ENCODE assay signal across 16 cellular contexts in the genomic region with DNA sequence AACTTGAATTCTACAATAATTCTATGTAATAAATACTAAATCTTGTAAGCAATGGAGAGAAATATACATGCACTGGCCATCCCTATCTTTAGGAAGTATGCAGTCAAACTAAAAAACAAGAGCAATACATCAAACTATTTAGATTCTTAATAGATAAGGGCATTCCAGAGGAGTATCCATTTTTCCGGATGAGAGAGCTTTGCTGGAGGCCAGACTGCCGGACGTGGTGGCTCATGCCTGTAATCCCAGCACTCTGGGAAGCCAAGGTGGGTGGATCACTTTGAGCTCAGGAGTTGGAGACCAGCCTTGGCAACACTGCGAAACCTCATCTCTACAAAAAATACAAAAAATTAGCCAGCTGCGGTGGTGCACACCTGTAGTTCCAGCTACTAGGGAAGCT.
A peak's percentile ranks its signal among the peaks of the same experiment; 100 is the strongest.
DNase-seq lines count a peak whose midpoint lies in the region; TF ChIP-seq lines count a peak whose summit lies in the region.
"Had no signal": no experiment of that assay in that cellular context is flagged by ENCODE, and none has a peak within 500 bp of the region (broad histone marks: within the 10 kb centered on the region; RNA-seq: fewer than 3 reads in every experiment).

No MANE protein-coding gene starts in this region.

- H3K9me3 ChIP-seq in stomach = no peaks in the 10 kb centered on the region
- H3K9me3 ChIP-seq in vagina = no peaks in the 10 kb centered on the region
- H3K9me3 ChIP-seq: A549 had no signal

- H3K27me3 ChIP-seq in stomach (no peaks in the 10 kb centered on the region), vagina (no peaks in the 10 kb centered on the region)

- intact Hi-C loops in stomach (cut with DNase I; ENCODE audit: low total_unique reads) = no loop called here
- intact Hi-C loops in vagina (cut with DNase I) = no loop called here

- no peak for TF ChIP-seq EP300 in stomach (IDR thresholded peaks at IDR 0.05)

- H3K27me3 Mint-ChIP-seq in endothelial cell (ENCODE audit: unreplicated experiment) = no peaks in the 10 kb centered on the region

- H3K27ac ChIP-seq in stomach (no peak overlapping the region), vagina (no peak overlapping the region)
- H3K27ac ChIP-seq: A549 had no signal

- H3K36me3 ChIP-seq in stomach = no peaks in the 10 kb centered on the region
- H3K36me3 ChIP-seq in vagina = no peaks in the 10 kb centered on the region

- WGBS in stomach, 5 donors = 72 to 91% (median 86%) methylated on average over 5 of the region's 5 CpGs

- no peaks in the 10 kb centered on the region for H3K9me3 Mint-ChIP-seq in endothelial cell (ENCODE audit: unreplicated experiment)
- H3K9me3 Mint-ChIP-seq: CD8-positive, alpha-beta T cell; GM23338 had no signal

- TF ChIP-seq POLR2A in stomach (IDR thresholded peaks at IDR 0.05) = no peak
- no peak for TF ChIP-seq POLR2A in vagina (IDR thresholded peaks at IDR 0.05)

- no peaks in the 10 kb centered on the region for H3K4me1 Mint-ChIP-seq in endothelial cell (ENCODE audit: unreplicated experiment)
- H3K4me1 Mint-ChIP-seq: CD14-positive monocyte had no signal

- peaks cover 1% of the 10 kb centered on the region for H3K36me3 Mint-ChIP-seq in endothelial cell (ENCODE audit: low read depth, unreplicated experiment)
- H3K36me3 Mint-ChIP-seq: CD14-positive monocyte had no signal

- TF ChIP-seq CTCF in endothelial cell (IDR thresholded peaks at IDR 0.05; ENCODE audit: unreplicated experiment) (no peak), stomach (IDR thresholded peaks at IDR 0.05) (no peak), vagina (IDR thresholded peaks at IDR 0.05) (no peak)

- DNase-seq in ELR (ENCODE audit: low read depth) = peak; percentile 15
- DNase-seq in RPMI7951 (ENCODE audit: low read depth) = peak; percentile 24
- DNase-seq in astrocyte of the hippocampus (ENCODE audit: low read depth, low spot score) = peak; percentile 21
- peak; percentile 53 for DNase-seq in kidney tubule cell (ENCODE audit: low spot score)
- no peak for DNase-seq in endothelial cell (ENCODE audit: low spot score)
- DNase-seq in stomach = no peak
- no peak for DNase-seq in NK-92 (lab: John Stamatoyannopoulos, UW; ENCODE audit: unreplicated experiment)
- no peak for DNase-seq in vagina (ENCODE audit: extremely low spot score in 2 of 2)
- DNase-seq: CD8-positive, alpha-beta T cell; COR-L47; DND-41; H7; IMR-90 had no signal

- H3K27ac Mint-ChIP-seq in endothelial cell (ENCODE audit: unreplicated experiment) = no peak overlapping the region
- H3K27ac Mint-ChIP-seq: CD14-positive monocyte; CD8-positive, alpha-beta T cell; GM23338 had no signal

- H3K4me3 ChIP-seq in stomach = no peak overlapping the region
- H3K4me3 ChIP-seq in vagina = no peak overlapping the region
- H3K4me3 ChIP-seq: A549, GM23338 had no signal

- H3K4me1 ChIP-seq in stomach (no peaks in the 10 kb centered on the region), vagina (no peaks in the 10 kb centered on the region)
- H3K4me1 ChIP-seq: A549 had no signal

- H3K4me3 Mint-ChIP-seq in endothelial cell (ENCODE audit: unreplicated experiment) = no peak overlapping the region
- H3K4me3 Mint-ChIP-seq: CD14-positive monocyte; CD8-positive, alpha-beta T cell; GM23338 had no signal

Comparison
In these comparisons a context has a peak if more than half of its experiments do, and no peak if none do; other contexts are left out.
1. DNase-seq: peak in ELR (single experiment), RPMI7951 (single experiment), astrocyte of the hippocampus (single experiment) and kidney tubule cell (single experiment); none in endothelial cell (single experiment), stomach (single experiment), NK-92 (single experiment) and vagina (0 of 2).